In the genomic region with DNA sequence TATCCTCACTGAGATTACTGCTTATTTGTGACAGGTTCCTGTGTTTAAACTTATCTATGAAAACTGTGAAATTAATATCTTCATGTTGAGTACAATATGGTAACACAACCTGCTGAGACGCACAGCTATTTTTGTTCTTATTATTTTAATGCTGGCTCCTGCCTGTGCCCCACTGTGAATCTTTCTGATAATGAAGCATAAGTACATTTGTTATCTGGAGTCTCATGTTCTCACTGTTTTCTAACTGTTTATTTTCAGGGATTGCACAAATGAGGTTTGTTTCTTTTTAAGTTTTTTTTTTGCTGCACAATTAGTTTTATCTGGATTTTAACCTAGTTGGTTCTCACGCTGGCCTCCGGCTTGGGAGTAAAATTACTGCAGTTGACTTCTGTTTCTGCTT, we compare ENCODE assay signal across 16 cellular contexts.
"Had no signal": no experiment of that assay in that cellular context is flagged by ENCODE, and none has a peak within 500 bp of the region (broad histone marks: within the 10 kb centered on the region; RNA-seq: fewer than 3 reads in every experiment).

No MANE protein-coding gene starts in this region.

- H3K27me3 ChIP-seq: colonic mucosa had no signal

- ATAC-seq: psoas muscle; sciatic nerve; stimulated activated naive CD8-positive, alpha-beta T cell treated with anti-CD3 and anti-CD28 coated beads, Interleukin-15, Interleukin-2, amounts not matched to agents 100 U/mL and 50 U/mL, for 24 hours had no signal

- H3K27ac Mint-ChIP-seq: activated CD4-positive, alpha-beta T cell treated with anti-CD3 and anti-CD28 coated beads, Interleukin-2, amount 10 ng/mL, durations not matched to agents 24 days and 14 days; activated naive CD8-positive, alpha-beta T cell; nephron had no signal

- H3K4me3 Mint-ChIP-seq: activated CD4-positive, alpha-beta T cell treated with anti-CD3 and anti-CD28 coated beads, Interleukin-2, amount 10 ng/mL, durations not matched to agents 24 days and 14 days; activated naive CD8-positive, alpha-beta T cell; nephron had no signal

- H3K36me3 ChIP-seq: colonic mucosa, esophagus muscularis mucosa, transverse colon had no signal

- H3K27ac ChIP-seq: colonic mucosa, esophagus muscularis mucosa, psoas muscle, transverse colon had no signal

- DNase-seq: activated CD4-positive, alpha-beta T cell treated with anti-CD3 and anti-CD28 coated beads, Interleukin-2, amount 10 ng/mL, durations not matched to agents 24 days and 14 days; activated CD4-positive, CD25-positive, alpha-beta regulatory T cell; activated CD8-positive, alpha-beta memory T cell treated with anti-CD3 and anti-CD28 coated beads for 24 hours; amniotic stem cell; central memory CD4-positive, alpha-beta T cell; colonic mucosa; hippocampal formation; mesendoderm; occipital lobe; psoas muscle; stimulated activated naive CD8-positive, alpha-beta T cell treated with anti-CD3 and anti-CD28 coated beads, Interleukin-15, Interleukin-2, amounts not matched to agents 100 U/mL and 50 U/mL, for 24 hours; transverse colon had no signal

- H3K9me3 ChIP-seq: colonic mucosa, esophagus muscularis mucosa, psoas muscle, transverse colon had no signal

- H3K4me1 ChIP-seq: colonic mucosa, psoas muscle, transverse colon had no signal

- H3K4me3 ChIP-seq: colonic mucosa, esophagus muscularis mucosa, psoas muscle, transverse colon had no signal

- H3K27me3 Mint-ChIP-seq: activated naive CD8-positive, alpha-beta T cell had no signal

- H3K36me3 Mint-ChIP-seq: activated naive CD8-positive, alpha-beta T cell had no signal
